1 cellular context compared by ENCODE assay signal in genomic region chr6:36273802-36274201, GRCh38.
TF ChIP-seq lines count a peak whose summit lies in the region.

No MANE protein-coding gene starts in this region.

TF ChIP-seq in HEK293, 187 proteins besides CTCF, POLR2A, EP300 and RAD21 (continued from another document):
- no peak for TF ChIP-seq ZNF704 (tag by site-specific recombination; IDR thresholded peaks at IDR 0.05)
- TF ChIP-seq ZNF138 (tag by site-specific recombination; IDR thresholded peaks at IDR 0.05; ENCODE audit: borderline replicate concordance): no peak
- peak; percentile 79 for TF ChIP-seq ZFHX2 (tag by site-specific recombination; conservative IDR thresholded peaks at IDR 0.05)
- TF ChIP-seq HOXC10 (CRISPR knock-in tag; IDR thresholded peaks at IDR 0.05): no peak
- TF ChIP-seq ZNF777 (tag by site-specific recombination; IDR thresholded peaks at IDR 0.05; ENCODE audit: borderline replicate concordance): no peak
- no peak for TF ChIP-seq ZNF366 (tag by site-specific recombination; conservative IDR thresholded peaks at IDR 0.05)
- peak; percentile 89 for TF ChIP-seq ZIC2 (tag by site-specific recombination; IDR thresholded peaks at IDR 0.05)
- TF ChIP-seq ZNF580 (tag by site-specific recombination; IDR thresholded peaks at IDR 0.05): no peak
- TF ChIP-seq ZNF670 (tag by site-specific recombination; IDR thresholded peaks at IDR 0.05; ENCODE audit: low read depth): no peak
- TF ChIP-seq EGR2 (tag by site-specific recombination; IDR thresholded peaks at IDR 0.05; ENCODE audit: low read depth): peak; percentile 82
- TF ChIP-seq ZNF26 (tag by site-specific recombination; IDR thresholded peaks at IDR 0.05): no peak
- no peak for TF ChIP-seq MYNN (tag by site-specific recombination; IDR thresholded peaks at IDR 0.05; ENCODE audit: borderline replicate concordance)
- no peak for TF ChIP-seq ZBTB10 (tag by site-specific recombination; IDR thresholded peaks at IDR 0.05)
- no peak for TF ChIP-seq HIC1 (tag by site-specific recombination; IDR thresholded peaks at IDR 0.05)
- TF ChIP-seq ZNF555 (tag by site-specific recombination; conservative IDR thresholded peaks at IDR 0.05): no peak
- TF ChIP-seq ZNF664 (tag by site-specific recombination; IDR thresholded peaks at IDR 0.05): no peak
- no peak for TF ChIP-seq ZNF645 (tag by site-specific recombination; IDR thresholded peaks at IDR 0.05)
- peak; percentile 19; the same call in 1 of the 2 replicates for TF ChIP-seq SP7 (tag by site-specific recombination; IDR thresholded peaks at IDR 0.05)
- no peak for TF ChIP-seq ZNF658 (tag by site-specific recombination; IDR thresholded peaks at IDR 0.05)
- no peak for TF ChIP-seq ZFP41 (tag by site-specific recombination; IDR thresholded peaks at IDR 0.05; ENCODE audit: borderline replicate concordance)
- no peak for TF ChIP-seq ZNF404 (tag by site-specific recombination; IDR thresholded peaks at IDR 0.05)
- TF ChIP-seq ZNF518A (tag by site-specific recombination; conservative IDR thresholded peaks at IDR 0.05; ENCODE audit: low read depth): no peak
- no peak for TF ChIP-seq ZNF335 (tag by site-specific recombination; conservative IDR thresholded peaks at IDR 0.05)
TF ChIP-seq in HEK293: peak in this region for 4.
